8 cellular contexts compared by ENCODE assay signal in the genomic region with DNA sequence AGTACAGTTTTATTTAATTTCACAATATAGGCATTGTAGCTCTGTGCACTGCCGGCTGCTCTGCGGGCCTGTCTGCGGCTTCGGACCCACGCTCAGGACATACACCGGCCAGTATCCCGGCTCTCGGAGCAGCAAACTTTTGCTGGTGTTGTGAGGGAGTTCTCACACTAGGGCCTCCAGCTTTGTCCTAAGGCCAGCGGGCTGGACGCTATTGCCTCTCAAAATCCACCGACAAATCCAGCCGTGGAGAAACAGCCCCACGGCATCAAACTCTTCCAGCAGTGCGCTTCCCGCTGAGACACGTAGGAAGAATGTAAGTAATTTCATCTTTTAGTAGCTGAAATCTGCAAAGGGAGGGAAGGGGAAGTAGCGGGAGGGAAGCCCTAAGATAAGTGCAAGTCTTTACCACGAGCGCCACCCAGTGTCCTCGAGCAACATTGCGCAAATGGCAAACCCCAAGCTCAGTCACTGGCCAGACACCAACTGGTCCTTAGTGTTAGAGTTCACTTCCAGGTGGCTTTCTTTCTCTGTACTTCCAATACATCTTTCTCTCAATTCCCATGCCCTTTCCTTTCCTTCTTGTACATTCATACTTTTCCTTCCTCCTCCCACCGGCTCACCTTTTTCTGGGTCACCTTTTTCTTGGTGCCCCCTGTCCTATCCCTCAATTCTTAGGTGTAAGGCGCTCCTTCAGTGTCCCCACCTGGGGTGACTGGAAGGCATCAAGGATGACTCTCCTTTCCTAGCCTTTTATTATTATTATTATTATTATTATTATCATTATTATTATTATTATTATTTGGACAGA. TPM values are rescaled to one million over a fixed set of nuclear protein-coding genes. Genes with fewer than 3 reads are reported as not detected.
A peak's percentile ranks its signal among the peaks of the same experiment; 100 is the strongest.
DNase-seq lines count a peak whose midpoint lies in the region; ATAC-seq and TF ChIP-seq lines count a peak whose summit lies in the region.

No MANE protein-coding gene starts in this region.

- no peaks in the 10 kb centered on the region for H3K36me3 Mint-ChIP-seq in activated naive CD8-positive, alpha-beta T cell treated with anti-CD3 and anti-CD28 coated beads, Interleukin-2, amount 10 ng/mL, durations not matched to agents 7 days and 5 days

- no peak overlapping the region; the same call in 1 of the 2 replicates for H3K4me3 ChIP-seq in Karpas-422 (ENCODE audit: low read length)
- peak overlapping the region in 11 of 12 donors; percentile 6 to 62 (median 47) for H3K4me3 ChIP-seq in heart left ventricle
- peak overlapping the region in 1 of 2 donors; percentile 7 for H3K4me3 ChIP-seq in prostate gland
- peak overlapping the region; percentile 29 to 43 for H3K4me3 ChIP-seq in vagina

- no peaks in the 10 kb centered on the region for H3K36me3 ChIP-seq in Karpas-422 (ENCODE audit: insufficient read depth, low read length)
- no peaks in the 10 kb centered on the region for H3K36me3 ChIP-seq in heart left ventricle
- H3K36me3 ChIP-seq in prostate gland, result no peaks in the 10 kb centered on the region
- H3K36me3 ChIP-seq in vagina, result no peaks in the 10 kb centered on the region

- H3K4me3 Mint-ChIP-seq in activated naive CD8-positive, alpha-beta T cell treated with anti-CD3 and anti-CD28 coated beads, Interleukin-2, amount 10 ng/mL, durations not matched to agents 7 days and 5 days, result peak overlapping the region; percentile 80

- H2AFZ ChIP-seq in Karpas-422 (ENCODE audit: low read length), result peak overlapping the region; percentile 74; the same call in 1 of the 2 replicates

- H3K79me2 ChIP-seq in Karpas-422 (ENCODE audit: low read length), result no peaks in the 10 kb centered on the region

- no peaks in the 10 kb centered on the region for H4K20me1 ChIP-seq in Karpas-422 (ENCODE audit: insufficient read depth, low read depth, low read length)

- TF ChIP-seq CTCF in heart left ventricle (IDR thresholded peaks at IDR 0.05) (peak; percentile 72 to 93 (median 84)), prostate gland (IDR thresholded peaks at IDR 0.05) (peak; percentile 44 to 84 (median 82)), vagina (IDR thresholded peaks at IDR 0.05) (peak; percentile 57 to 83 (median 73))

- peak; percentile 94 for ATAC-seq in GM21786 (IDR thresholded peaks at IDR 0.05; ENCODE audit: unreplicated experiment)
- ATAC-seq in SK-N-SH treated with all-trans-retinoic acid at 6 μM for 48 hours, result peak; percentile 90
- peak; percentile 86 for ATAC-seq in activated naive CD8-positive, alpha-beta T cell treated with anti-CD3 and anti-CD28 coated beads, Interleukin-2, amount 10 ng/mL, durations not matched to agents 7 days and 5 days (ENCODE audit: low read depth)
- peak; percentile 59 to 93 (median 85) for ATAC-seq in heart left ventricle

- H3K27me3 ChIP-seq in Karpas-422 (ENCODE audit: low read length) (no peaks in the 10 kb centered on the region), heart left ventricle (peaks cover 13 to 96% (median 44%) of the 10 kb centered on the region in 9 donors), prostate gland (replicated peaks; ENCODE audit: insufficient read depth) (peaks cover 2% of the 10 kb centered on the region), vagina (no peaks in the 10 kb centered on the region)

- WGBS in heart left ventricle, 4 donors, result 4 to 6% (median 5%) methylated on average over 23 of the region's 23 CpGs
- WGBS in prostate gland, result 4% methylated on average over 23 of the region's 23 CpGs

- TF ChIP-seq POLR2A in heart left ventricle (IDR thresholded peaks at IDR 0.05) (no peak), prostate gland (IDR thresholded peaks at IDR 0.05) (no peak), vagina (IDR thresholded peaks at IDR 0.05) (no peak)

- H3K9me3 ChIP-seq in Karpas-422 (ENCODE audit: low read length), result no peaks in the 10 kb centered on the region
- no peaks in the 10 kb centered on the region for H3K9me3 ChIP-seq in heart left ventricle
- H3K9me3 ChIP-seq in prostate gland, result no peaks in the 10 kb centered on the region
- no peaks in the 10 kb centered on the region for H3K9me3 ChIP-seq in vagina

- H3K4me2 ChIP-seq in Karpas-422 (ENCODE audit: low read depth, low read length, poor library complexity, severe bottlenecking), result peak overlapping the region; percentile 45

- H3K4me1 Mint-ChIP-seq in activated naive CD8-positive, alpha-beta T cell treated with anti-CD3 and anti-CD28 coated beads, Interleukin-2, amount 10 ng/mL, durations not matched to agents 7 days and 5 days, result peaks cover 22% of the 10 kb centered on the region

- no peaks in the 10 kb centered on the region for H3K9me2 ChIP-seq in Karpas-422 (replicated peaks; ENCODE audit: insufficient read depth, low read length)

- no peak overlapping the region for H3K27ac ChIP-seq in Karpas-422 (ENCODE audit: low read length)
- no peak overlapping the region for H3K27ac ChIP-seq in heart left ventricle
- H3K27ac ChIP-seq in prostate gland, result no peak overlapping the region
- no peak overlapping the region for H3K27ac ChIP-seq in vagina

- peaks cover 78% of the 10 kb centered on the region for H3K27me3 Mint-ChIP-seq in activated naive CD8-positive, alpha-beta T cell treated with anti-CD3 and anti-CD28 coated beads, Interleukin-2, amount 10 ng/mL, durations not matched to agents 7 days and 5 days

- intact Hi-C loops in heart left ventricle (cut with DNase I), result loop anchor here (1.0 to 10.0 kb wide), 15 partner anchors 313 to 1303 kb away; no protein-coding TSS in a partner anchor
- intact Hi-C loops in prostate gland (cut with DNase I), result loop anchor here (2.0 to 10.0 kb wide), 3 partner anchors 703 to 1110 kb away; partner anchors contain the start of gene SLC25A13
- intact Hi-C loops in vagina (cut with DNase I), result loop anchor here (10.0 kb wide), 2 partner anchors 953 to 1113 kb away; no protein-coding TSS in a partner anchor

- DNase-seq in EL (peak; percentile 84), Karpas-422 (peak; percentile 87), heart left ventricle (peak; percentile 62 to 78 (median 75)), prostate gland (ENCODE audit: low spot score) (peak; percentile 75), vagina (ENCODE audit: extremely low spot score in 2 of 2) (no peak)
- DNase-seq in activated naive CD8-positive, alpha-beta T cell treated with anti-CD3 and anti-CD28 coated beads, Interleukin-2, amount 10 ng/mL, durations not matched to agents 7 days and 5 days, result peak; percentile 67

- peaks cover 1% of the 10 kb centered on the region for H3K9me3 Mint-ChIP-seq in activated naive CD8-positive, alpha-beta T cell treated with anti-CD3 and anti-CD28 coated beads, Interleukin-2, amount 10 ng/mL, durations not matched to agents 7 days and 5 days

- H3K27ac Mint-ChIP-seq in activated naive CD8-positive, alpha-beta T cell treated with anti-CD3 and anti-CD28 coated beads, Interleukin-2, amount 10 ng/mL, durations not matched to agents 7 days and 5 days, result no peak overlapping the region

- H3K4me1 ChIP-seq in Karpas-422 (ENCODE audit: low read length), result peaks cover 5% of the 10 kb centered on the region
- peaks cover 4 to 35% (median 16%) of the 10 kb centered on the region in 12 donors for H3K4me1 ChIP-seq in heart left ventricle
- no peaks in the 10 kb centered on the region for H3K4me1 ChIP-seq in prostate gland (replicated peaks)
- peaks cover 36% of the 10 kb centered on the region for H3K4me1 ChIP-seq in vagina

- POLR2A ChIA-PET in activated naive CD8-positive, alpha-beta T cell treated with anti-CD3 and anti-CD28 coated beads, Interleukin-2, amount 10 ng/mL, durations not matched to agents 7 days and 5 days (lab: Charles Lee), result interaction anchor here (0.6 kb wide), 1 partner anchor 23 kb away, joined by 4 read pairs; no protein-coding TSS in a partner anchor

- peak overlapping the region; percentile 41; the same call in 1 of the 2 replicates for H3K9ac ChIP-seq in Karpas-422 (ENCODE audit: low read length)

TF ChIP-seq in SK-N-SH treated with all-trans-retinoic acid at 6 μM for 48 hours, 23 proteins besides CTCF, POLR2A, EP300 and RAD21 (continues in another document):
- TF ChIP-seq TSHZ2 (CRISPR knock-in tag; IDR thresholded peaks at IDR 0.05) (no peak), ZNF565 (CRISPR knock-in tag; conservative IDR thresholded peaks at IDR 0.05; ENCODE audit: low read depth) (no peak), ARNTL (CRISPR knock-in tag; IDR thresholded peaks at IDR 0.05; ENCODE audit: borderline replicate concordance, low read depth) (no peak), RARB (CRISPR knock-in tag; IDR thresholded peaks at IDR 0.05) (no peak)

RNA-seq across cellular contexts. Expression of gene DLX5, which starts 3.0 kb away (rescaled TPM):
- not detected in 2 replicates for total RNA-seq in Karpas-422 (2014; rRNA removed; shearing (Covaris generic); ENCODE audit: low replicate concordance)
- total RNA-seq in activated naive CD8-positive, alpha-beta T cell treated with anti-CD3 and anti-CD28 coated beads, Interleukin-2, amount 10 ng/mL, durations not matched to agents 7 days and 5 days, result not detected
- total RNA-seq in heart left ventricle, result under 1 TPM in 3 of 9 donors, not detected in 6; 0.23 to 0.27 (median 0.25) TPM
- under 1 TPM in 1 of 2 donors, not detected in 1; 0.08 TPM for polyA plus RNA-seq in heart left ventricle
- total RNA-seq in prostate gland, result 1 to 10 TPM in 1 of 2 donors, under 1 TPM in 1; 0.64 to 1.6 TPM
- 3.7 TPM for total RNA-seq in vagina

RNA-seq across cellular contexts. Expression of gene DLX6, which starts 22.3 kb away (rescaled TPM):
- not detected in 2 replicates for total RNA-seq in Karpas-422 (2014; rRNA removed; shearing (Covaris generic); ENCODE audit: low replicate concordance)
- total RNA-seq in activated naive CD8-positive, alpha-beta T cell treated with anti-CD3 and anti-CD28 coated beads, Interleukin-2, amount 10 ng/mL, durations not matched to agents 7 days and 5 days, result not detected
- total RNA-seq in heart left ventricle, result under 1 TPM in 1 of 9 donors, not detected in 8; 0.21 TPM
- not detected for polyA plus RNA-seq in heart left ventricle
- 1 to 10 TPM in 1 of 2 donors, not detected in 1; 4.1 TPM for total RNA-seq in prostate gland
- total RNA-seq in vagina, result not detected

Comparison
In these comparisons a context has a peak if more than half of its experiments do, and no peak if none do; other contexts are left out.
1. DNase-seq: peak in EL (single experiment), Karpas-422 (single experiment), activated naive CD8-positive, alpha-beta T cell treated with anti-CD3 and anti-CD28 coated beads, Interleukin-2, amount 10 ng/mL, durations not matched to agents 7 days and 5 days (single experiment), heart left ventricle (5 of 5) and prostate gland (single experiment); none in vagina (0 of 2).
2. Peak in every context shown above with its lines, with median percentiles within 50 percentile points of each other: ATAC-seq and CTCF ChIP-seq.